In genomic region chr17:10702574-10702973, GRCh38 we compare ENCODE assay signal across 11 cellular contexts. TPM values are rescaled to one million over a fixed set of nuclear protein-coding genes. Genes with fewer than 3 reads are reported as not detected.
A peak's percentile ranks its signal among the peaks of the same experiment; 100 is the strongest.
DNase-seq lines count a peak whose midpoint lies in the region; ATAC-seq and TF ChIP-seq lines count a peak whose summit lies in the region.
"Had no signal": no experiment of that assay in that cellular context is flagged by ENCODE, and none has a peak within 500 bp of the region (broad histone marks: within the 10 kb centered on the region; RNA-seq: fewer than 3 reads in every experiment).

No MANE protein-coding gene starts in this region.

- 53 to 67% methylated on average over 2 of the region's 2 CpGs for WGBS in heart right ventricle, 2 donors

- ATAC-seq in T-helper 17 cell (no peak), heart right ventricle (no peak)

- peak overlapping the region; percentile 89 for H3K27ac Mint-ChIP-seq in activated naive CD4-positive, alpha-beta T cell treated with anti-CD3 and anti-CD28 coated beads, Interleukin-2, amount 50 U/mL, for 24 hours
- H3K27ac Mint-ChIP-seq in T-helper 17 cell: peak overlapping the region; percentile 85
- H3K27ac Mint-ChIP-seq: dendritic cell treated with granulocyte-macrophage colony-stimulating factor and Interleukin-4, amounts not matched to agents 40 ng/mL and 50 ng/mL, for 4 days had no signal

- TF ChIP-seq CTCF in fibroblast of pulmonary artery (IDR thresholded peaks at IDR 0.05; ENCODE audit: low read length, missing control alignments) (no peak), heart right ventricle (IDR thresholded peaks at IDR 0.05) (no peak)

- no peaks in the 10 kb centered on the region for H3K27me3 Mint-ChIP-seq in activated naive CD4-positive, alpha-beta T cell treated with anti-CD3 and anti-CD28 coated beads, Interleukin-2, amount 50 U/mL, for 24 hours
- no peaks in the 10 kb centered on the region for H3K27me3 Mint-ChIP-seq in T-helper 17 cell
- H3K27me3 Mint-ChIP-seq: dendritic cell treated with granulocyte-macrophage colony-stimulating factor and Interleukin-4, amounts not matched to agents 40 ng/mL and 50 ng/mL, for 4 days had no signal

- H3K4me1 Mint-ChIP-seq in activated naive CD4-positive, alpha-beta T cell treated with anti-CD3 and anti-CD28 coated beads, Interleukin-2, amount 50 U/mL, for 24 hours: peaks cover 70% of the 10 kb centered on the region
- peaks cover 44% of the 10 kb centered on the region for H3K4me1 Mint-ChIP-seq in T-helper 17 cell

- H3K27me3 ChIP-seq in heart right ventricle: no peaks in the 10 kb centered on the region

- no peaks in the 10 kb centered on the region for H3K9me3 ChIP-seq in T-helper 17 cell (ENCODE audit: control insufficient read depth, low read length, poor library complexity, severe bottlenecking)
- no peaks in the 10 kb centered on the region for H3K9me3 ChIP-seq in heart right ventricle

- H3K4me3 ChIP-seq in fibroblast of pulmonary artery (replicated peaks; ENCODE audit: low read depth, low read length) (no peak overlapping the region), heart right ventricle (no peak overlapping the region)

- intact Hi-C loops in heart right ventricle (cut with DNase I): no loop called here

- peaks cover 0 to 31% (median 23%) of the 10 kb centered on the region in 9 donors for H3K36me3 ChIP-seq in heart right ventricle

- H3K4me1 ChIP-seq in heart right ventricle: peaks cover 0 to 35% (median 20%) of the 10 kb centered on the region in 9 donors

- no peak for DNase-seq in activated naive CD4-positive, alpha-beta T cell treated with anti-CD3 and anti-CD28 coated beads, Interleukin-2, amount 50 U/mL, for 16 hours
- DNase-seq in T-helper 17 cell (no peak), fibroblast of pulmonary artery (ENCODE audit: low read depth) (peak; percentile 56), heart right ventricle (no peak), GOT3 (lab: John Stamatoyannopoulos, UW) (no peak), GM19238 (ENCODE audit: insufficient read length, low spot score) (no peak)
- DNase-seq in activated CD8-positive, alpha-beta memory T cell treated with anti-CD3 and anti-CD28 coated beads, Interleukin-2, amount 50 U/mL, for 48 hours: no peak
- DNase-seq: NCI-H345 had no signal

- H3K9me3 Mint-ChIP-seq in activated naive CD4-positive, alpha-beta T cell treated with anti-CD3 and anti-CD28 coated beads, Interleukin-2, amount 50 U/mL, for 24 hours: no peaks in the 10 kb centered on the region
- H3K9me3 Mint-ChIP-seq: CD14-positive monocyte; dendritic cell treated with granulocyte-macrophage colony-stimulating factor and Interleukin-4, amounts not matched to agents 40 ng/mL and 50 ng/mL, for 4 days had no signal

- peaks cover 13% of the 10 kb centered on the region for H3K36me3 Mint-ChIP-seq in activated naive CD4-positive, alpha-beta T cell treated with anti-CD3 and anti-CD28 coated beads, Interleukin-2, amount 50 U/mL, for 24 hours
- H3K36me3 Mint-ChIP-seq in T-helper 17 cell (ENCODE audit: low read depth): peaks cover 8% of the 10 kb centered on the region

- H3K27ac ChIP-seq in heart right ventricle: no peak overlapping the region

- peak overlapping the region; percentile 61 for H3K4me3 Mint-ChIP-seq in activated naive CD4-positive, alpha-beta T cell treated with anti-CD3 and anti-CD28 coated beads, Interleukin-2, amount 50 U/mL, for 24 hours
- peak overlapping the region; percentile 25 for H3K4me3 Mint-ChIP-seq in T-helper 17 cell
- H3K4me3 Mint-ChIP-seq: CD14-positive monocyte; dendritic cell treated with granulocyte-macrophage colony-stimulating factor and Interleukin-4, amounts not matched to agents 40 ng/mL and 50 ng/mL, for 4 days had no signal

RNA-seq across cellular contexts. Expression of gene ADPRM, which starts 5.2 kb away (rescaled TPM):
- 10 to 100 TPM; 17.6 to 20.9 TPM for total RNA-seq in T-helper 17 cell
- total RNA-seq in heart right ventricle: 1 to 10 TPM; 3.6 to 7.3 (median 4.9) TPM
- 1 to 10 TPM; 3.5 to 3.8 TPM for polyA plus RNA-seq in heart right ventricle

RNA-seq across cellular contexts. Expression of gene SCO1, which starts 5.2 kb away (rescaled TPM):
- total RNA-seq in T-helper 17 cell (10 to 100 TPM; 16.4 to 17.7 TPM), heart right ventricle (10 to 100 TPM; 28.5 to 43.4 (median 37.4) TPM)
- 10 to 100 TPM in 1 of 2 donors, 1 to 10 TPM in 1; 4.5 to 25.7 TPM for polyA plus RNA-seq in heart right ventricle

RNA-seq across cellular contexts. Expression of gene TMEM220, which starts 27.2 kb away (rescaled TPM):
- total RNA-seq in T-helper 17 cell: under 1 TPM; 0.77 to 0.81 TPM
- 10 to 100 TPM in 2 of 10 donors, 1 to 10 TPM in 8; 3.8 to 13.6 (median 7.6) TPM for total RNA-seq in heart right ventricle
- 10 to 100 TPM in 1 of 2 donors, 1 to 10 TPM in 1; 4.1 to 12.3 TPM for polyA plus RNA-seq in heart right ventricle

RNA-seq across cellular contexts. Expression of gene MYH3, which starts 45.5 kb away (rescaled TPM):
- total RNA-seq in T-helper 17 cell (1 to 10 TPM; 2.8 to 3.2 TPM), heart right ventricle (under 1 TPM; 0.12 to 0.97 (median 0.60) TPM)
- 1 to 10 TPM; 1.2 to 1.4 TPM for polyA plus RNA-seq in heart right ventricle
